In genomic region chr20:50711113-50711825, GRCh38 we compare ENCODE assay signal across 1 cellular context.
TF ChIP-seq lines count a peak whose summit lies in the region.

No MANE protein-coding gene starts in this region.

TF ChIP-seq in GM23338, 12 proteins besides CTCF, POLR2A, EP300 and RAD21 (continued from another document):
- TF ChIP-seq ZNF462 (CRISPR knock-in tag; IDR thresholded peaks at IDR 0.05) (no peak), REST (IDR thresholded peaks at IDR 0.05; ENCODE audit: unreplicated experiment) (no peak), EZH2 (IDR thresholded peaks at IDR 0.05; ENCODE audit: low read depth, unreplicated experiment) (no peak), STAT1 (IDR thresholded peaks at IDR 0.05; ENCODE audit: unreplicated experiment) (no peak)
